Comparison of ENCODE assay signal across 19 cellular contexts in the genomic region with DNA sequence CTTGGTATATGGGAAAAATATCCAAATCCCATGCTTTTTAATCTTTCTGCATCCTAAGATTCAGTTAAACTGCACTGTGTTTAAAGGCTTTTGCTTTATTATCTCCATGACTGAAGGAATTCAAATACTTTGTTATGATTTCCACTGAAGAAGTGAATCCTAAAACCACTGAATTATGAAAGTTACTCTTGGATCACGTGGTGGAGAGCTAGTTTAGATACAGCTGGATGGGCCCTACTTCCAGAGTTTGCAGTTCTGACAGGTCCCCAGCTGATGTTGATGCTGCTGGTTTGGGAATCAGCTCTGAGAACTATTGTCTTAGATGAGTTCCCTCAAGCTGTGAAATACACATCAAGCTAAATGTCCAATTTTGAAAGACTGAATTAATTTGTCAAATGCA. TPM values are rescaled to one million over a fixed set of nuclear protein-coding genes. Genes with fewer than 3 reads are reported as not detected.
DNase-seq lines count a peak whose midpoint lies in the region; ATAC-seq and TF ChIP-seq lines count a peak whose summit lies in the region.
"Had no signal": no experiment of that assay in that cellular context is flagged by ENCODE, and none has a peak within 500 bp of the region (broad histone marks: within the 10 kb centered on the region; RNA-seq: fewer than 3 reads in every experiment).

No MANE protein-coding gene starts in this region.

- ATAC-seq in GM19467 (IDR thresholded peaks at IDR 0.05; ENCODE audit: unreplicated experiment) = no peak
- ATAC-seq in GM21619 (IDR thresholded peaks at IDR 0.05; ENCODE audit: unreplicated experiment) = no peak
- ATAC-seq in HG03469 (IDR thresholded peaks at IDR 0.05; ENCODE audit: unreplicated experiment) = no peak

- no peaks in the 10 kb centered on the region for H3K27me3 ChIP-seq in esophagus muscularis mucosa
- no peaks in the 10 kb centered on the region for H3K27me3 ChIP-seq in subcutaneous abdominal adipose tissue (ENCODE audit: control insufficient read depth in 5 of 5, insufficient read depth in 4 of 5, low read length in 5 of 5)
- H3K27me3 ChIP-seq: testis had no signal

- H3K4me1 Mint-ChIP-seq in HFFc6 (ENCODE audit: low read depth) (peaks cover 86% of the 10 kb centered on the region), mesothelial cell of epicardium (peaks cover 50% of the 10 kb centered on the region)

- peak overlapping the region; percentile 98 for H3K27ac Mint-ChIP-seq in HFFc6
- H3K27ac Mint-ChIP-seq in mesothelial cell of epicardium = peak overlapping the region; percentile 18

- H3K9ac ChIP-seq in subcutaneous abdominal adipose tissue (ENCODE audit: low read length in 5 of 5) = peak overlapping the region in 2 of 5 donors; percentile 2 to 45
- H3K9ac ChIP-seq: KMS-11 had no signal

- peak overlapping the region; percentile 99 for H3K4me3 Mint-ChIP-seq in HFFc6
- H3K4me3 Mint-ChIP-seq in mesothelial cell of epicardium = no peak overlapping the region

- H3K4me3 ChIP-seq in esophagus muscularis mucosa (peak overlapping the region in 1 of 4 donors; percentile 75), subcutaneous abdominal adipose tissue (ENCODE audit: low read depth in 1 of 5, low read length in 5 of 5) (peak overlapping the region in 2 of 5 donors; percentile 77 to 84)
- H3K4me3 ChIP-seq: testis had no signal

- TF ChIP-seq CTCF in HFFc6 (IDR thresholded peaks at IDR 0.05) (no peak), esophagus muscularis mucosa (IDR thresholded peaks at IDR 0.05) (no peak), mesothelial cell of epicardium (IDR thresholded peaks at IDR 0.05; ENCODE audit: unreplicated experiment) (no peak), GM10266 (IDR thresholded peaks at IDR 0.05; ENCODE audit: control insufficient read depth, insufficient read depth, low read depth, missing control alignments) (no peak)

- intact Hi-C loops in esophagus muscularis mucosa (cut with DNase I) = loop anchor here (5.0 kb wide), 1 partner anchor 97 kb away; no protein-coding TSS in a partner anchor

- H3K27ac ChIP-seq in esophagus muscularis mucosa (replicated peaks in 1 of 4) (peak overlapping the region; percentile 84 to 89 (median 86)), subcutaneous abdominal adipose tissue (ENCODE audit: low read depth, low read length) (peak overlapping the region; percentile 96)
- H3K27ac ChIP-seq: KMS-11, RWPE1 had no signal

- H3K36me3 Mint-ChIP-seq in HFFc6 (ENCODE audit: low read depth) = peaks cover 76% of the 10 kb centered on the region
- H3K36me3 Mint-ChIP-seq in mesothelial cell of epicardium = peaks cover 11% of the 10 kb centered on the region

- H3K36me3 ChIP-seq in esophagus muscularis mucosa (peaks cover 0 to 15% (median 0%) of the 10 kb centered on the region in 4 donors), subcutaneous abdominal adipose tissue (ENCODE audit: control insufficient read depth in 5 of 5, insufficient read depth in 5 of 5, low read length in 5 of 5) (peaks cover 0 to 26% (median 15%) of the 10 kb centered on the region in 5 donors)

- no peak for TF ChIP-seq EP300 in esophagus muscularis mucosa (IDR thresholded peaks at IDR 0.05)

- TF ChIP-seq POLR2A in esophagus muscularis mucosa (IDR thresholded peaks at IDR 0.05; ENCODE audit: low read depth) = no peak

- H3K9me3 ChIP-seq in esophagus muscularis mucosa = no peaks in the 10 kb centered on the region
- no peaks in the 10 kb centered on the region for H3K9me3 ChIP-seq in subcutaneous abdominal adipose tissue (ENCODE audit: control insufficient read depth in 5 of 5, low read length in 5 of 5)
- H3K9me3 ChIP-seq: testis had no signal

- H3K4me1 ChIP-seq in esophagus muscularis mucosa (peaks cover 21 to 86% (median 81%) of the 10 kb centered on the region in 4 donors), subcutaneous abdominal adipose tissue (ENCODE audit: control insufficient read depth in 5 of 5, insufficient read depth in 5 of 5, low read length in 5 of 5) (peaks cover 9 to 76% (median 74%) of the 10 kb centered on the region in 5 donors)

- WGBS in esophagus muscularis mucosa = 21% methylated on average over 1 of the region's 1 CpG

- no peak for DNase-seq in HFFc6
- no peak for DNase-seq in esophagus muscularis mucosa (ENCODE audit: extremely low spot score)
- DNase-seq in mesothelial cell of epicardium (ENCODE audit: low spot score in 2 of 2, unreplicated experiment in 2 of 2) = no peak
- DNase-seq in GM10266 (ENCODE audit: extremely low spot score) = no peak
- DNase-seq: activated naive CD4-positive, alpha-beta T cell; cerebellar nuclear complex; DMS79 treated with DMSO at 0.1 percent for 48 hours; effector CD8-positive, alpha-beta T cell; hypothalamus; islet precursor cell; midbrain; NCI-H510A; testis had no signal

- H3K9me3 Mint-ChIP-seq in HFFc6 (no peaks in the 10 kb centered on the region), mesothelial cell of epicardium (no peaks in the 10 kb centered on the region)

- peaks cover 6% of the 10 kb centered on the region for H3K27me3 Mint-ChIP-seq in HFFc6 (ENCODE audit: insufficient read depth)
- H3K27me3 Mint-ChIP-seq in mesothelial cell of epicardium (ENCODE audit: low read depth) = no peaks in the 10 kb centered on the region

RNA-seq across cellular contexts. Expression of a gene that starts 5.0 kb away (rescaled TPM):
- total RNA-seq in HFFc6 (2021; fragmentation: NEBNext Ultra II Directional; extraction: Animal tissue kit (Norgen Biotek cat#: 25700)) = 100 to 1,000 TPM; 228 to 285 (median 237) TPM
- total RNA-seq in esophagus muscularis mucosa = 10 to 100 TPM; 48.7 to 84.3 (median 55.1) TPM
- total RNA-seq in mesothelial cell of epicardium = 58.1 to 64.0 TPM (median 63.6 TPM) in 3 replicates

RNA-seq across cellular contexts. Expression of a gene that starts 55.5 kb away (rescaled TPM):
- total RNA-seq in HFFc6 (2021; fragmentation: NEBNext Ultra II Directional; extraction: Animal tissue kit (Norgen Biotek cat#: 25700)) = under 1 TPM in 2 of 6 experiments, not detected in 4; 0.07 to 0.17 TPM
- total RNA-seq in esophagus muscularis mucosa (not detected), mesothelial cell of epicardium (not detected in 3 replicates)
